Comparison of ENCODE assay signal across 29 cellular contexts in genomic region chr18:36630917-36631316, GRCh38.
DNase-seq lines count a peak whose midpoint lies in the region; ATAC-seq and TF ChIP-seq lines count a peak whose summit lies in the region.
"Had no signal": no experiment of that assay in that cellular context is flagged by ENCODE, and none has a peak within 500 bp of the region (broad histone marks: within the 10 kb centered on the region; RNA-seq: fewer than 3 reads in every experiment).

No MANE protein-coding gene starts in this region.

- H3K14ac ChIP-seq in mesenchymal stem cell (ENCODE audit: low read length in 2 of 2) = no peak overlapping the region

- DNase-seq in NCI-H1092 treated with DMSO at 0.1 percent for 48 hours (lab: John Stamatoyannopoulos, UW) = peak; percentile 49
- no peak for DNase-seq in NCI-H1092 (lab: John Stamatoyannopoulos, UW)
- peak; percentile 85 for DNase-seq in DMS79 treated with DMSO at 0.1 percent for 48 hours (lab: John Stamatoyannopoulos, UW)
- DNase-seq in heart left ventricle = peak; percentile 35 to 81 (median 55)
- no peak for DNase-seq in mesenchymal stem cell
- DNase-seq in anterior cingulate cortex (lab: John Stamatoyannopoulos, UW) = no peak
- DNase-seq in activated CD4-positive, alpha-beta T cell treated with anti-CD3 and anti-CD28 coated beads, Interleukin-2, amount 10 ng/mL, durations not matched to agents 7 days and 5 days = no peak
- DNase-seq: 8988T; ACHN; BE2C; CD4-positive, CD25-positive, alpha-beta regulatory T cell; DMS53; EL; GDM1; H9; IMR-90; KG1; MG63; NCI-H1436; NCI-H187; NCI-H2107; NCI-H524 treated with DMSO at 0.1 percent for 48 hours; NCI-H82; SIG-M5 had no signal

- no peak overlapping the region for H3K27ac Mint-ChIP-seq in activated CD4-positive, alpha-beta T cell treated with anti-CD3 and anti-CD28 coated beads, Interleukin-2, amount 10 ng/mL, durations not matched to agents 7 days and 5 days
- H3K27ac Mint-ChIP-seq: CD4-positive, CD25-positive, alpha-beta regulatory T cell; GM23338; H9 had no signal

- no peak overlapping the region for H4K8ac ChIP-seq in mesenchymal stem cell (ENCODE audit: low read length)

- H3K4ac ChIP-seq in mesenchymal stem cell (ENCODE audit: low read depth in 1 of 2, low read length in 2 of 2) = no peak overlapping the region

- H3K36me3 Mint-ChIP-seq in activated CD4-positive, alpha-beta T cell treated with anti-CD3 and anti-CD28 coated beads, Interleukin-2, amount 10 ng/mL, durations not matched to agents 7 days and 5 days (ENCODE audit: low read depth) = no peaks in the 10 kb centered on the region
- H3K36me3 Mint-ChIP-seq: CD4-positive, CD25-positive, alpha-beta regulatory T cell had no signal

- H2BK5ac ChIP-seq in mesenchymal stem cell (ENCODE audit: low read depth, low read length, poor library complexity, severe bottlenecking) = peak overlapping the region; percentile 24

- no peak overlapping the region for H3K4me2 ChIP-seq in mesenchymal stem cell (ENCODE audit: low read length, poor library complexity, severe bottlenecking)
- H3K4me2 ChIP-seq: GM23338 had no signal

- no peak overlapping the region for H3K9ac ChIP-seq in mesenchymal stem cell (ENCODE audit: low read length)

- H2BK12ac ChIP-seq in mesenchymal stem cell (ENCODE audit: low read length in 2 of 2) = no peak overlapping the region

- H3K36me3 ChIP-seq in heart left ventricle (peaks cover 0 to 9% (median 0%) of the 10 kb centered on the region in 9 donors), mesenchymal stem cell (ENCODE audit: control insufficient read depth in 1 of 2, insufficient read depth in 2 of 2, low read depth in 1 of 2, low read length in 2 of 2) (peaks cover 0 to 7% of the 10 kb centered on the region in 2 experiments)
- H3K36me3 ChIP-seq: BE2C, MG63 had no signal

- H4K91ac ChIP-seq in mesenchymal stem cell (ENCODE audit: low read length) = no peak overlapping the region

- CTCF ChIA-PET in activated CD4-positive, alpha-beta T cell treated with anti-CD3 and anti-CD28 coated beads, Interleukin-2, amount 10 ng/mL, durations not matched to agents 7 days and 5 days (lab: Charles Lee) = no interaction called here

- no peak for TF ChIP-seq POLR2A in heart left ventricle (IDR thresholded peaks at IDR 0.05)

- no peak overlapping the region for H2BK15ac ChIP-seq in mesenchymal stem cell (ENCODE audit: low read depth, poor library complexity, severe bottlenecking)

- intact Hi-C loops in heart left ventricle (cut with DNase I) = no loop called here

- no peak for TF ChIP-seq CTCF in heart left ventricle (IDR thresholded peaks at IDR 0.05)

- peak; percentile 18 to 82 (median 52) for ATAC-seq in heart left ventricle
- ATAC-seq in HG03108 (IDR thresholded peaks at IDR 0.05; ENCODE audit: unreplicated experiment) = no peak
- ATAC-seq: GM12878, GM23338 had no signal

- H3K4me1 Mint-ChIP-seq in activated CD4-positive, alpha-beta T cell treated with anti-CD3 and anti-CD28 coated beads, Interleukin-2, amount 10 ng/mL, durations not matched to agents 7 days and 5 days = no peaks in the 10 kb centered on the region
- H3K4me1 Mint-ChIP-seq: CD4-positive, CD25-positive, alpha-beta regulatory T cell had no signal

- peaks cover 8% of the 10 kb centered on the region for H3K79me1 ChIP-seq in mesenchymal stem cell (replicated peaks; ENCODE audit: low read length, poor library complexity, severe bottlenecking)

- H2AFZ ChIP-seq in mesenchymal stem cell (ENCODE audit: low read depth, low read length) = no peak overlapping the region
- H2AFZ ChIP-seq: GM23338 had no signal

- no peak overlapping the region for H3K4me3 ChIP-seq in heart left ventricle
- no peak overlapping the region for H3K4me3 ChIP-seq in mesenchymal stem cell (ENCODE audit: insufficient read depth in 1 of 2, low read depth in 1 of 2, low read length in 2 of 2)
- H3K4me3 ChIP-seq: GM12878, GM23338, MG63, SK-N-MC had no signal

- H3K18ac ChIP-seq in mesenchymal stem cell (ENCODE audit: low read depth in 1 of 2, low read length in 2 of 2) = no peak overlapping the region

- H3K27ac ChIP-seq in heart left ventricle (peak overlapping the region in 9 of 12 donors; percentile 5 to 93 (median 81)), mesenchymal stem cell (ENCODE audit: low read length, poor library complexity, severe bottlenecking) (no peak overlapping the region)
- H3K27ac ChIP-seq: RWPE1, SK-N-MC had no signal

- no peak overlapping the region for H3K4me3 Mint-ChIP-seq in activated CD4-positive, alpha-beta T cell treated with anti-CD3 and anti-CD28 coated beads, Interleukin-2, amount 10 ng/mL, durations not matched to agents 7 days and 5 days
- H3K4me3 Mint-ChIP-seq: CD4-positive, CD25-positive, alpha-beta regulatory T cell; GM23338; H9 had no signal

- POLR2A ChIA-PET in activated CD4-positive, alpha-beta T cell treated with anti-CD3 and anti-CD28 coated beads, Interleukin-2, amount 10 ng/mL, durations not matched to agents 7 days and 5 days (lab: Charles Lee) = no interaction called here

- no peak overlapping the region for H3K23ac ChIP-seq in mesenchymal stem cell (ENCODE audit: low read length in 2 of 2)

- H3K27me3 ChIP-seq in heart left ventricle = no peaks in the 10 kb centered on the region
- no peaks in the 10 kb centered on the region for H3K27me3 ChIP-seq in mesenchymal stem cell (ENCODE audit: control insufficient read depth in 1 of 2, insufficient read depth in 1 of 2, low read length in 2 of 2)
- H3K27me3 ChIP-seq: BE2C, MG63 had no signal

- H3K9me3 ChIP-seq in heart left ventricle (no peaks in the 10 kb centered on the region), mesenchymal stem cell (ENCODE audit: control insufficient read depth, low read length) (no peaks in the 10 kb centered on the region)
- H3K9me3 ChIP-seq: BE2C, MG63 had no signal

- H3K4me1 ChIP-seq in heart left ventricle = peaks cover 0 to 65% (median 24%) of the 10 kb centered on the region in 12 donors
- H3K4me1 ChIP-seq in mesenchymal stem cell (ENCODE audit: control insufficient read depth, insufficient read depth, low read depth, low read length) = peaks cover 14% of the 10 kb centered on the region
- H3K4me1 ChIP-seq: BE2C had no signal

- no peaks in the 10 kb centered on the region for H3K9me3 Mint-ChIP-seq in activated CD4-positive, alpha-beta T cell treated with anti-CD3 and anti-CD28 coated beads, Interleukin-2, amount 10 ng/mL, durations not matched to agents 7 days and 5 days
- H3K9me3 Mint-ChIP-seq: GM23338, H9 had no signal

- peaks cover 6% of the 10 kb centered on the region for H3K27me3 Mint-ChIP-seq in activated CD4-positive, alpha-beta T cell treated with anti-CD3 and anti-CD28 coated beads, Interleukin-2, amount 10 ng/mL, durations not matched to agents 7 days and 5 days
- H3K27me3 Mint-ChIP-seq: CD4-positive, CD25-positive, alpha-beta regulatory T cell had no signal

- H2BK120ac ChIP-seq in mesenchymal stem cell (ENCODE audit: low read depth, low read length) = no peak overlapping the region

- peak overlapping the region; percentile 15 for H2AK5ac ChIP-seq in mesenchymal stem cell (ENCODE audit: low read length, severe bottlenecking)

- WGBS in heart left ventricle, 4 donors = 42 to 68% (median 58%) methylated on average over 2 of the region's 2 CpGs
- WGBS in mesenchymal stem cell = 94% methylated on average over 1 of the region's 2 CpGs

Comparison
In these comparisons a context has a peak if more than half of its experiments do, and no peak if none do; other contexts are left out.
1. DNase-seq: peak in NCI-H1092 treated with DMSO at 0.1 percent for 48 hours (single experiment), DMS79 treated with DMSO at 0.1 percent for 48 hours (single experiment) and heart left ventricle (5 of 5); none in NCI-H1092 (single experiment), mesenchymal stem cell (single experiment), anterior cingulate cortex (0 of 58) and activated CD4-positive, alpha-beta T cell treated with anti-CD3 and anti-CD28 coated beads, Interleukin-2, amount 10 ng/mL, durations not matched to agents 7 days and 5 days (single experiment).